In genomic region chr19:54739587-54740497, GRCh38 we compare ENCODE assay signal across 21 cellular contexts. TPM values are rescaled to one million over a fixed set of nuclear protein-coding genes. Genes with fewer than 3 reads are reported as not detected.
DNase-seq lines count a peak whose midpoint lies in the region; FAIRE-seq and TF ChIP-seq lines count a peak whose summit lies in the region.
"Had no signal": no experiment of that assay in that cellular context is flagged by ENCODE, and none has a peak within 500 bp of the region (broad histone marks: within the 10 kb centered on the region; RNA-seq: fewer than 3 reads in every experiment).

No MANE protein-coding gene starts in this region.

- no peak for TF ChIP-seq POLR2A in lower leg skin (IDR thresholded peaks at IDR 0.05)

- H3K27me3 Mint-ChIP-seq in osteocyte (ENCODE audit: unreplicated experiment), result no peaks in the 10 kb centered on the region

- H3K4me3 ChIP-seq in bronchial epithelial cell (ENCODE audit: low read depth, low read length) (no peak overlapping the region), lower leg skin (ENCODE audit: low read depth, poor library complexity, severe bottlenecking) (no peak overlapping the region)

- no peaks in the 10 kb centered on the region for H3K36me3 ChIP-seq in bronchial epithelial cell (ENCODE audit: control insufficient read depth, insufficient read depth, low read length)
- H3K36me3 ChIP-seq: BE2C had no signal

- 85 to 86% methylated on average over 13 of the region's 13 CpGs for WGBS in lower leg skin, 2 donors

- no peaks in the 10 kb centered on the region for H3K4me1 Mint-ChIP-seq in osteocyte (ENCODE audit: unreplicated experiment)
- H3K4me1 Mint-ChIP-seq: CD4-positive, CD25-positive, alpha-beta regulatory T cell; CD8-positive, alpha-beta memory T cell had no signal

- H3K27me3 ChIP-seq in bronchial epithelial cell (ENCODE audit: control insufficient read depth, insufficient read depth, low read length), result no peaks in the 10 kb centered on the region
- H3K27me3 ChIP-seq: BE2C had no signal

- H3K36me3 Mint-ChIP-seq in osteocyte (ENCODE audit: unreplicated experiment), result peaks cover 2% of the 10 kb centered on the region
- H3K36me3 Mint-ChIP-seq: CD4-positive, CD25-positive, alpha-beta regulatory T cell; CD8-positive, alpha-beta memory T cell had no signal

- peak; percentile 58 for FAIRE-seq in bronchial epithelial cell (lab: Jason Lieb, UNC)
- FAIRE-seq: D721Med, GM12892, GM18507, HTR-8/SVneo had no signal

- H3K27ac Mint-ChIP-seq in osteocyte (ENCODE audit: unreplicated experiment), result no peak overlapping the region
- H3K27ac Mint-ChIP-seq: HFFc6 had no signal

- intact Hi-C loops in lower leg skin (cut with DNase I; ENCODE audit: low total_unique reads), result no loop called here

- peak; percentile 2 for DNase-seq in stimulated activated CD8-positive, alpha-beta memory T cell treated with anti-CD3 and anti-CD28 coated beads, Interleukin-12 subunit alpha, Interleukin-12 subunit beta, amount 100 ng/mL, for 1 hour (ENCODE audit: low read depth)
- DNase-seq in stimulated activated CD8-positive, alpha-beta memory T cell treated with anti-CD3 and anti-CD28 coated beads, Interleukin-4, amount 100 ng/mL, for 48 hours, result no peak
- DNase-seq in bronchial epithelial cell (ENCODE audit: low read depth), result no peak
- DNase-seq in osteocyte (ENCODE audit: extremely low spot score, unreplicated experiment), result peak; percentile 64
- DNase-seq in AG08395 (ENCODE audit: low spot score), result no peak
- DNase-seq in lower leg skin (ENCODE audit: low spot score in 2 of 2), result no peak
- DNase-seq: BE2C; C1 segment of cervical spinal cord; Caco-2; CD4-positive, CD25-positive, alpha-beta regulatory T cell; CD8-positive, alpha-beta memory T cell; GDM1; GOT3; H7; HFFc6; IMR-90 had no signal

- H3K4me3 Mint-ChIP-seq in osteocyte (ENCODE audit: unreplicated experiment), result no peak overlapping the region
- H3K4me3 Mint-ChIP-seq: CD4-positive, CD25-positive, alpha-beta regulatory T cell; CD8-positive, alpha-beta memory T cell; HFFc6 had no signal

- TF ChIP-seq CTCF in bronchial epithelial cell (IDR thresholded peaks at IDR 0.05; ENCODE audit: insufficient read depth, low read length, severe bottlenecking), result no peak
- no peak for TF ChIP-seq CTCF in osteocyte (IDR thresholded peaks at IDR 0.05)
- no peak for TF ChIP-seq CTCF in lower leg skin (IDR thresholded peaks at IDR 0.05)

- peaks cover 37% of the 10 kb centered on the region for H3K9me3 Mint-ChIP-seq in osteocyte (ENCODE audit: unreplicated experiment)

RNA-seq across cellular contexts. Expression of gene KIR2DL3, which starts 1.5 kb away (rescaled TPM):
- total RNA-seq in bronchial epithelial cell (not detected in 2 replicates), osteocyte (not detected in 2 replicates), lower leg skin (not detected)
- total RNA-seq: A172; Caco-2; CD4-positive, CD25-positive, alpha-beta regulatory T cell; H7; HFFc6; IMR-90 had no signal

RNA-seq across cellular contexts. Expression of gene KIR3DL3, which starts 15.6 kb away (rescaled TPM):
- total RNA-seq in bronchial epithelial cell (not detected in 2 replicates), osteocyte (not detected in 2 replicates), lower leg skin (not detected)
- total RNA-seq: A172; Caco-2; CD4-positive, CD25-positive, alpha-beta regulatory T cell; CD8-positive, alpha-beta memory T cell; H7; HFFc6; IMR-90 had no signal

RNA-seq across cellular contexts. Expression of gene KIR2DL1, which starts 29.8 kb away (rescaled TPM):
- total RNA-seq in bronchial epithelial cell (not detected in 2 replicates), osteocyte (not detected in 2 replicates), lower leg skin (not detected)
- total RNA-seq: A172; Caco-2; CD4-positive, CD25-positive, alpha-beta regulatory T cell; H7; HFFc6; IMR-90 had no signal

Comparison
In these comparisons a context has a peak if more than half of its experiments do, and no peak if none do; other contexts are left out.
1. DNase-seq: peak in stimulated activated CD8-positive, alpha-beta memory T cell treated with anti-CD3 and anti-CD28 coated beads, Interleukin-12 subunit alpha, Interleukin-12 subunit beta, amount 100 ng/mL, for 1 hour (single experiment) and osteocyte (single experiment); none in stimulated activated CD8-positive, alpha-beta memory T cell treated with anti-CD3 and anti-CD28 coated beads, Interleukin-4, amount 100 ng/mL, for 48 hours (single experiment), bronchial epithelial cell (single experiment), AG08395 (single experiment) and lower leg skin (0 of 2).